8 cellular contexts compared by ENCODE assay signal in genomic region chr6:12051861-12052368, GRCh38. TPM values are rescaled to one million over a fixed set of nuclear protein-coding genes. Genes with fewer than 3 reads are reported as not detected.
DNase-seq lines count a peak whose midpoint lies in the region; ATAC-seq and TF ChIP-seq lines count a peak whose summit lies in the region.

No MANE protein-coding gene starts in this region.

- peak overlapping the region; percentile 92 for H3K27ac Mint-ChIP-seq in activated CD8-positive, alpha-beta memory T cell treated with anti-CD3 and anti-CD28 coated beads, Interleukin-2, amount 10 ng/mL, durations not matched to agents 7 days and 5 days

- no peaks in the 10 kb centered on the region for H3K4me1 ChIP-seq in mucosa of descending colon (ENCODE audit: low read depth)

- intact Hi-C loops in mucosa of descending colon (cut with DNase I, micrococcal nuclease) = no loop called here

- peaks cover 64% of the 10 kb centered on the region for H3K4me1 Mint-ChIP-seq in activated CD8-positive, alpha-beta memory T cell treated with anti-CD3 and anti-CD28 coated beads, Interleukin-2, amount 10 ng/mL, durations not matched to agents 7 days and 5 days

- peak; percentile 89 for DNase-seq in activated CD8-positive, alpha-beta memory T cell treated with anti-CD3 and anti-CD28 coated beads, Interleukin-2, amount 10 ng/mL, durations not matched to agents 7 days and 5 days
- DNase-seq in activated CD8-positive, alpha-beta memory T cell treated with anti-CD3 and anti-CD28 coated beads for 24 hours = no peak
- DNase-seq in activated CD4-positive, alpha-beta T cell treated with anti-CD3 and anti-CD28 coated beads, Interleukin-2, amount 50 U/mL, for 1 hour = peak; percentile 36
- DNase-seq in mucosa of descending colon = peak in 1 of 3 donors; percentile 44
- DNase-seq in D341Med (ENCODE audit: low spot score) = no peak
- no peak for DNase-seq in RKO (ENCODE audit: low spot score)
- no peak for DNase-seq in NCI-H226

- H3K9me3 Mint-ChIP-seq in activated CD8-positive, alpha-beta memory T cell treated with anti-CD3 and anti-CD28 coated beads, Interleukin-2, amount 10 ng/mL, durations not matched to agents 7 days and 5 days (ENCODE audit: low read depth) = no peaks in the 10 kb centered on the region

- CTCF ChIA-PET in activated CD8-positive, alpha-beta memory T cell treated with anti-CD3 and anti-CD28 coated beads, Interleukin-2, amount 10 ng/mL, durations not matched to agents 7 days and 5 days (lab: Charles Lee) = interaction anchor here (0.8 to 2.4 kb wide), 3 partner anchors 13 to 181 kb away, joined by 3 to 10 read pairs (median 4); no protein-coding TSS in a partner anchor

- H3K27me3 Mint-ChIP-seq in activated CD8-positive, alpha-beta memory T cell treated with anti-CD3 and anti-CD28 coated beads, Interleukin-2, amount 10 ng/mL, durations not matched to agents 7 days and 5 days = no peaks in the 10 kb centered on the region

- H3K36me3 ChIP-seq in mucosa of descending colon (ENCODE audit: low read depth) = no peaks in the 10 kb centered on the region

- no peak for TF ChIP-seq CTCF in mucosa of descending colon (IDR thresholded peaks at IDR 0.05)

- no peaks in the 10 kb centered on the region for H3K9me3 ChIP-seq in mucosa of descending colon

- H3K4me3 Mint-ChIP-seq in activated CD8-positive, alpha-beta memory T cell treated with anti-CD3 and anti-CD28 coated beads, Interleukin-2, amount 10 ng/mL, durations not matched to agents 7 days and 5 days = peak overlapping the region; percentile 65

- H3K4me3 ChIP-seq in mucosa of descending colon = no peak overlapping the region

- peak; percentile 97 for ATAC-seq in activated CD8-positive, alpha-beta memory T cell treated with anti-CD3 and anti-CD28 coated beads, Interleukin-2, amount 10 ng/mL, durations not matched to agents 7 days and 5 days
- ATAC-seq in HG03196 (IDR thresholded peaks at IDR 0.05; ENCODE audit: unreplicated experiment) = peak; percentile 77
- peak; percentile 84 for ATAC-seq in mucosa of descending colon

- peaks cover 16% of the 10 kb centered on the region for H3K36me3 Mint-ChIP-seq in activated CD8-positive, alpha-beta memory T cell treated with anti-CD3 and anti-CD28 coated beads, Interleukin-2, amount 10 ng/mL, durations not matched to agents 7 days and 5 days

RNA-seq across cellular contexts. Expression of gene HIVEP1, which starts 39.8 kb away (rescaled TPM):
- total RNA-seq in activated CD8-positive, alpha-beta memory T cell treated with anti-CD3 and anti-CD28 coated beads, Interleukin-2, amount 10 ng/mL, durations not matched to agents 7 days and 5 days = 10 to 100 TPM; 31.1 to 42.0 TPM
- 10 to 100 TPM; 27.6 to 37.3 (median 35.8) TPM for total RNA-seq in mucosa of descending colon

Comparison
In these comparisons a context has a peak if more than half of its experiments do, and no peak if none do; other contexts are left out.
1. DNase-seq: peak in activated CD8-positive, alpha-beta memory T cell treated with anti-CD3 and anti-CD28 coated beads, Interleukin-2, amount 10 ng/mL, durations not matched to agents 7 days and 5 days (single experiment) and activated CD4-positive, alpha-beta T cell treated with anti-CD3 and anti-CD28 coated beads, Interleukin-2, amount 50 U/mL, for 1 hour (single experiment); none in activated CD8-positive, alpha-beta memory T cell treated with anti-CD3 and anti-CD28 coated beads for 24 hours (single experiment), D341Med (single experiment), RKO (single experiment) and NCI-H226 (single experiment).
2. Peak in every context shown above with its lines, with median percentiles within 50 percentile points of each other: ATAC-seq.